35 cellular contexts compared by ENCODE assay signal in the genomic region with DNA sequence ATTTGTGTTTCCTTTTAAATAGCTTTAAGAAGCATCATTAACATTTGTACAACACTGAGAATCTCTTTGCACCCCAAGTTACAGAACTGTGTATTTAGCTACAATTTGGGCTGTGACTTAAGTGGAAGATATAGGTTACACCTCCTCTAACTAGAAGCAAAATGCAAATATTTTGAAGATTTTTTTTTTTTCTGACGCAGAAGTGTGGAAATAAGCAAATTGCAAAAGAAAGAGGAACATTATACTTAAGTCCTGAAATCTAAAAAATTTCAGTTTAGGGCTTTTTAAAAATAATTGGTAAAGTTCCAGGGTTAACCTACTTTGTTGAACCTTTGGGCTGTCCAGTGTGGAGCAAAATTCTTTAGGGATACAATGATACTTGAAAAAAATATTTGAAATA.
"Had no signal": no experiment of that assay in that cellular context is flagged by ENCODE, and none has a peak within 500 bp of the region (broad histone marks: within the 10 kb centered on the region; RNA-seq: fewer than 3 reads in every experiment).

No MANE protein-coding gene starts in this region.

- H3K27me3 ChIP-seq: ascending aorta, cardiac muscle cell had no signal

- H3K4me3 Mint-ChIP-seq: activated B cell treated with CpG ODN at 0.5 μM for 24 hours; activated CD4-positive, alpha-beta memory T cell treated with anti-CD3 and anti-CD28 coated beads for 36 hours; activated CD4-positive, alpha-beta T cell treated with anti-CD3 and anti-CD28 coated beads, Interleukin-2, amount 10 ng/mL, durations not matched to agents 24 days and 14 days; activated CD8-positive, alpha-beta T cell treated with anti-CD3 and anti-CD28 coated beads for 36 hours; activated naive CD4-positive, alpha-beta T cell treated with anti-CD3 and anti-CD28 coated beads for 36 hours; activated naive CD8-positive, alpha-beta T cell treated with anti-CD3 and anti-CD28 coated beads for 36 hours; activated T-cell treated with anti-CD3 and anti-CD28 coated beads, Interleukin-2, amount 50 U/mL, for 4 hours; activated T-cell treated with anti-CD3 and anti-CD28 coated beads, Interleukin-2, amount 50 U/mL, for 72 hours; activated T-helper 1 cell treated with anti-CD3 and anti-CD28 coated beads, Interleukin-12 subunit alpha, Interleukin-12 subunit beta, Interleukin-2, Interleukin-4 antibody, amounts not matched to agents 30 ng/mL and 10 ng/mL and 1 ng/mL, durations not matched to agents 14 hours and 24 hours and 36 hours; activated T-helper 17 cell treated with anti-CD3 and anti-CD28 coated beads, Interleukin-2, amount 50 U/mL, for 72 hours; brain; central memory CD8-positive, alpha-beta T cell; T-helper 1 cell treated with Interleukin-12 subunit alpha and Interleukin-12 subunit beta and Interleukin-4 antibody, amounts not matched to agents 30 μg/mL and 1 μg/mL, for 36 hours; T-helper 2 cell treated with Interferon-gamma antibody and Interleukin-4, amounts not matched to agents 5 μg/mL and 100 μg/mL, for 36 hours had no signal

- ATAC-seq: activated CD8-positive, alpha-beta T cell treated with anti-CD3 and anti-CD28 coated beads for 36 hours; activated naive CD4-positive, alpha-beta T cell treated with anti-CD3 and anti-CD28 coated beads, Interleukin-2, amount 50 U/mL, for 72 hours; activated T-cell treated with anti-CD3 and anti-CD28 coated beads, Interleukin-2, amount 50 U/mL, for 4 hours; activated T-cell treated with anti-CD3 and anti-CD28 coated beads, Interleukin-2, amount 50 U/mL, for 72 hours; activated T-helper 17 cell treated with anti-CD3 and anti-CD28 coated beads, Interleukin-2, amount 50 U/mL, for 72 hours had no signal

- H3K27ac ChIP-seq: ascending aorta, cardiac muscle cell, VCaP had no signal

- H3K9me3 ChIP-seq: ascending aorta had no signal

- DNase-seq: activated B cell treated with CpG ODN at 0.5 μM for 24 hours; activated CD4-positive, alpha-beta memory T cell treated with anti-CD3 and anti-CD28 coated beads for 36 hours; activated CD4-positive, alpha-beta T cell treated with anti-CD3 and anti-CD28 coated beads for 4 hours; activated CD4-positive, alpha-beta T cell treated with anti-CD3 and anti-CD28 coated beads, Interleukin-2, amount 10 ng/mL, durations not matched to agents 24 days and 14 days; activated CD4-positive, alpha-beta T cell treated with anti-CD3 and anti-CD28 coated beads, Interleukin-2, amount 50 U/mL, for 1 hour; activated CD4-positive, alpha-beta T cell treated with anti-CD3 and anti-CD28 coated beads, Interleukin-2, amount 50 U/mL, for 4 hours; activated CD4-positive, CD25-positive, alpha-beta regulatory T cell treated with anti-CD3 and anti-CD28 coated beads, Interleukin-2, amount 50 U/mL, for 72 hours; activated CD8-positive, alpha-beta memory T cell treated with anti-CD3 and anti-CD28 coated beads, Interleukin-2, amount 50 U/mL, for 4 hours; activated CD8-positive, alpha-beta T cell treated with anti-CD3 and anti-CD28 coated beads for 36 hours; activated effector memory CD4-positive, alpha-beta T cell treated with anti-CD3 and anti-CD28 coated beads, Interleukin-2, amount 50 U/mL, for 16 hours; activated gamma-delta T cell treated with Interleukin-2 at 50 U/mL for 16 hours; activated naive CD4-positive, alpha-beta T cell; activated naive CD4-positive, alpha-beta T cell treated with anti-CD3 and anti-CD28 coated beads for 36 hours; activated naive CD4-positive, alpha-beta T cell treated with anti-CD3 and anti-CD28 coated beads, Interleukin-2, amount 50 U/mL, for 16 hours; activated naive CD8-positive, alpha-beta T cell treated with anti-CD3 and anti-CD28 coated beads for 36 hours; activated T-cell treated with anti-CD3 and anti-CD28 coated beads for 4 hours; activated T-cell treated with anti-CD3 and anti-CD28 coated beads, Interleukin-2, amount 50 U/mL, for 1 hour; activated T-cell treated with anti-CD3 and anti-CD28 coated beads, Interleukin-2, amount 50 U/mL, for 4 hours; activated T-cell treated with anti-CD3 and anti-CD28 coated beads, Interleukin-2, amount 50 U/mL, for 72 hours; amygdala; anterior cingulate cortex; caudate nucleus; cerebellar nuclear complex; T-helper 2 cell; T-helper 9 cell had no signal

- H3K36me3 Mint-ChIP-seq: activated CD4-positive, alpha-beta memory T cell treated with anti-CD3 and anti-CD28 coated beads for 36 hours; activated naive CD4-positive, alpha-beta T cell treated with anti-CD3 and anti-CD28 coated beads, Interleukin-2, amount 50 U/mL, for 72 hours; activated naive CD8-positive, alpha-beta T cell treated with anti-CD3 and anti-CD28 coated beads for 36 hours; brain had no signal

- H3K4me3 ChIP-seq: ascending aorta, cardiac muscle cell had no signal

- H3K27ac Mint-ChIP-seq: activated B cell treated with CpG ODN at 0.5 μM for 24 hours; activated CD4-positive, alpha-beta memory T cell treated with anti-CD3 and anti-CD28 coated beads for 36 hours; activated CD4-positive, alpha-beta T cell treated with anti-CD3 and anti-CD28 coated beads, Interleukin-2, amount 10 ng/mL, durations not matched to agents 24 days and 14 days; activated CD8-positive, alpha-beta T cell treated with anti-CD3 and anti-CD28 coated beads for 36 hours; activated naive CD4-positive, alpha-beta T cell treated with anti-CD3 and anti-CD28 coated beads for 36 hours; activated naive CD4-positive, alpha-beta T cell treated with anti-CD3 and anti-CD28 coated beads, Interleukin-2, amount 50 U/mL, for 72 hours; activated naive CD8-positive, alpha-beta T cell treated with anti-CD3 and anti-CD28 coated beads for 36 hours; activated T-cell treated with anti-CD3 and anti-CD28 coated beads, Interleukin-2, amount 50 U/mL, for 72 hours; activated T-helper 1 cell treated with anti-CD3 and anti-CD28 coated beads, Interleukin-12 subunit alpha, Interleukin-12 subunit beta, Interleukin-2, Interleukin-4 antibody, amounts not matched to agents 30 ng/mL and 10 ng/mL and 1 ng/mL, durations not matched to agents 14 hours and 24 hours and 36 hours; activated T-helper 17 cell treated with anti-CD3 and anti-CD28 coated beads, Interleukin-2, amount 50 U/mL, for 72 hours; brain; T-helper 1 cell treated with Interleukin-12 subunit alpha and Interleukin-12 subunit beta and Interleukin-4 antibody, amounts not matched to agents 30 μg/mL and 1 μg/mL, for 36 hours; T-helper 2 cell treated with Interferon-gamma antibody and Interleukin-4, amounts not matched to agents 5 μg/mL and 100 μg/mL, for 36 hours had no signal

- H3K36me3 ChIP-seq: ascending aorta, cardiac muscle cell had no signal

- H3K4me1 Mint-ChIP-seq: activated CD4-positive, alpha-beta T cell treated with anti-CD3 and anti-CD28 coated beads, Interleukin-2, amount 10 ng/mL, durations not matched to agents 24 days and 14 days; activated T-helper 17 cell treated with anti-CD3 and anti-CD28 coated beads, Interleukin-2, amount 50 U/mL, for 72 hours; central memory CD8-positive, alpha-beta T cell had no signal

- H3K27me3 Mint-ChIP-seq: activated CD4-positive, alpha-beta memory T cell treated with anti-CD3 and anti-CD28 coated beads for 36 hours; activated CD4-positive, alpha-beta T cell treated with anti-CD3 and anti-CD28 coated beads, Interleukin-2, amount 10 ng/mL, durations not matched to agents 24 days and 14 days; activated CD8-positive, alpha-beta T cell treated with anti-CD3 and anti-CD28 coated beads for 36 hours; activated naive CD8-positive, alpha-beta T cell treated with anti-CD3 and anti-CD28 coated beads for 36 hours; activated T-helper 17 cell treated with anti-CD3 and anti-CD28 coated beads, Interleukin-2, amount 50 U/mL, for 72 hours had no signal

- H3K9me3 Mint-ChIP-seq: activated B cell treated with CpG ODN at 0.5 μM for 24 hours; activated CD4-positive, alpha-beta memory T cell treated with anti-CD3 and anti-CD28 coated beads for 36 hours; activated CD4-positive, alpha-beta T cell treated with anti-CD3 and anti-CD28 coated beads, Interleukin-2, amount 10 ng/mL, durations not matched to agents 24 days and 14 days; activated CD8-positive, alpha-beta T cell treated with anti-CD3 and anti-CD28 coated beads for 36 hours; activated naive CD4-positive, alpha-beta T cell treated with anti-CD3 and anti-CD28 coated beads for 36 hours; activated naive CD8-positive, alpha-beta T cell treated with anti-CD3 and anti-CD28 coated beads for 36 hours; activated T-cell treated with anti-CD3 and anti-CD28 coated beads, Interleukin-2, amount 50 U/mL, for 4 hours; activated T-helper 1 cell treated with anti-CD3 and anti-CD28 coated beads, Interleukin-12 subunit alpha, Interleukin-12 subunit beta, Interleukin-2, Interleukin-4 antibody, amounts not matched to agents 30 ng/mL and 10 ng/mL and 1 ng/mL, durations not matched to agents 14 hours and 24 hours and 36 hours; activated T-helper 17 cell treated with anti-CD3 and anti-CD28 coated beads, Interleukin-2, amount 50 U/mL, for 72 hours; brain; central memory CD8-positive, alpha-beta T cell; T-helper 1 cell treated with Interleukin-12 subunit alpha and Interleukin-12 subunit beta and Interleukin-4 antibody, amounts not matched to agents 30 μg/mL and 1 μg/mL, for 36 hours; T-helper 2 cell treated with Interferon-gamma antibody and Interleukin-4, amounts not matched to agents 5 μg/mL and 100 μg/mL, for 36 hours had no signal
